Comparison of ENCODE assay signal across 13 cellular contexts in the genomic region with DNA sequence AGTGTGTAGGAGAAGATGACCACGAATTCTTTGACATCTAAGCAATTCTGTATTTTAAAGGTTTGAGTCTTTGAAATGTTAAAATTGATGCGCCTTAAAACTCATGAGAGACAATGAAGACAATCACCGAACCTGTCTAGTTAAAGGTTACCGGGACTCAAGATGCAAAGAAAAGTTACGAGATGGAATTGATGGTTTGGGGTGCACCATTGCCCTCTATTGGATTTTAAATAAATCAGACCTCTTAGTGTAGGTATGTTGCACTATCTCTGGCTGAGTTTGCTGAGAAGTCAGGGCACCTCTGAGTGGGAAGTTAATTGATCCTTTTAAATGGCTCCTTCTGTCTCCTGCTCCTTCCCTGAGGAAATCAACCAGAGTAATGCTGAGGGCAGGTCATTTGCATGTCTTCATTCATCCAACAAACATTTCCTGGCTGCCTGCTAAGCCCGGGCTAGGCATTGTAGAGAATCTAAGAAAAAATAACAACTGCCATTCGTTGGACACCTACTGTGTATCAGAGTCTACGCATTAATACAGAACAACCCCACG. TPM values are rescaled to one million over a fixed set of nuclear protein-coding genes. Genes with fewer than 3 reads are reported as not detected.
DNase-seq lines count a peak whose midpoint lies in the region; ATAC-seq and TF ChIP-seq lines count a peak whose summit lies in the region.
"Had no signal": no experiment of that assay in that cellular context is flagged by ENCODE, and none has a peak within 500 bp of the region (broad histone marks: within the 10 kb centered on the region; RNA-seq: fewer than 3 reads in every experiment).

No MANE protein-coding gene starts in this region.

- ATAC-seq in right cardiac atrium, result no peak
- ATAC-seq: Panc1 had no signal

- DNase-seq in GM12865 (ENCODE audit: low read depth) (peak; percentile 38), OCI-LY7 (ENCODE audit: low spot score) (peak; percentile 39), right cardiac atrium (no peak), NK-92 (lab: John Stamatoyannopoulos, UW; ENCODE audit: unreplicated experiment) (no peak), WERI-Rb-1 (no peak)
- DNase-seq: foreskin melanocyte, HFFc6, NCI-H1436 had no signal

- WGBS in right cardiac atrium, result 63% methylated on average over 9 of the region's 9 CpGs

- no peaks in the 10 kb centered on the region for H4K20me1 ChIP-seq in OCI-LY7 (ENCODE audit: insufficient read depth, low read length)

- no peak overlapping the region for H2AFZ ChIP-seq in OCI-LY7 (ENCODE audit: low read length)

- CTCF ChIA-PET in OCI-LY7 (lab: Charles Lee; ENCODE audit: unreplicated experiment), result no interaction called here

- intact Hi-C loops in OCI-LY7 (cut with micrococcal nuclease; ENCODE audit: unreplicated experiment), result loop anchor here (10.0 kb wide), 1 partner anchor 406 kb away; the partner anchor contains the start of gene RPS19BP1
- intact Hi-C loops in right cardiac atrium (cut with DNase I), result no loop called here

- H3K27ac ChIP-seq in OCI-LY7 (ENCODE audit: low read depth, low read length, poor library complexity, severe bottlenecking) (no peak overlapping the region), iPS-18a (ENCODE audit: low read length) (no peak overlapping the region), right cardiac atrium (ENCODE audit: low read length) (no peak overlapping the region), WERI-Rb-1 (no peak overlapping the region)
- H3K27ac ChIP-seq: HL-60, VCaP had no signal

- no peaks in the 10 kb centered on the region for H3K79me2 ChIP-seq in OCI-LY7 (ENCODE audit: insufficient read depth, low read depth, low read length)

- H3K27me3 ChIP-seq in iPS-18a (ENCODE audit: control insufficient read depth, insufficient read depth, low read length) (no peaks in the 10 kb centered on the region), right cardiac atrium (ENCODE audit: control insufficient read depth, insufficient read depth) (no peaks in the 10 kb centered on the region), WERI-Rb-1 (ENCODE audit: insufficient read depth, low read depth, severe bottlenecking) (no peaks in the 10 kb centered on the region)

- H3K9me3 ChIP-seq in OCI-LY7 (ENCODE audit: low read length) (no peaks in the 10 kb centered on the region), iPS-18a (ENCODE audit: control insufficient read depth, low read depth, low read length) (no peaks in the 10 kb centered on the region), right cardiac atrium (ENCODE audit: control insufficient read depth, low read length) (no peaks in the 10 kb centered on the region), WERI-Rb-1 (ENCODE audit: severe bottlenecking) (no peaks in the 10 kb centered on the region)

- POLR2A ChIA-PET in OCI-LY7 (lab: Charles Lee), result no interaction called here

- no TSS peak for BruUV-seq in OCI-LY7 (replicated peaks; lab: Mats Ljungman, UMichigan)

- no peaks in the 10 kb centered on the region for H3K9me2 ChIP-seq in OCI-LY7 (ENCODE audit: insufficient read depth, low read length)

- H3K36me3 ChIP-seq in OCI-LY7 (ENCODE audit: insufficient read depth, low read length), result no peaks in the 10 kb centered on the region
- no peaks in the 10 kb centered on the region for H3K36me3 ChIP-seq in iPS-18a (ENCODE audit: control insufficient read depth, low read depth, low read length)
- no peaks in the 10 kb centered on the region for H3K36me3 ChIP-seq in WERI-Rb-1

- TF ChIP-seq CTCF in GM12865 (IDR thresholded peaks at IDR 0.05; ENCODE audit: insufficient read depth, low read depth, low read length, missing control alignments) (no peak), OCI-LY7 (conservative IDR thresholded peaks at IDR 0.05; ENCODE audit: low read length) (peak; percentile 67), WERI-Rb-1 (IDR thresholded peaks at IDR 0.05; ENCODE audit: low read depth, low read length) (no peak)

- no peak overlapping the region for H3K9ac ChIP-seq in iPS-18a (ENCODE audit: low read length)

- H3K4me1 ChIP-seq in OCI-LY7 (ENCODE audit: insufficient read depth, low read length, poor library complexity, severe bottlenecking) (peaks cover 25% of the 10 kb centered on the region), iPS-18a (ENCODE audit: control insufficient read depth, low read depth, low read length) (peaks cover 47% of the 10 kb centered on the region), right cardiac atrium (ENCODE audit: control insufficient read depth, insufficient read depth, low read length) (peaks cover 2% of the 10 kb centered on the region)

- H3K4me3 ChIP-seq in GM12865 (ENCODE audit: low read depth, low read length) (no peak overlapping the region), OCI-LY7 (ENCODE audit: low read depth, low read length, poor library complexity, severe bottlenecking) (no peak overlapping the region), iPS-18a (ENCODE audit: low read length) (peak overlapping the region; percentile 23), right cardiac atrium (ENCODE audit: low read length) (no peak overlapping the region), WERI-Rb-1 (ENCODE audit: low read depth, low read length) (no peak overlapping the region)

- no peak overlapping the region for H3K4me2 ChIP-seq in OCI-LY7 (ENCODE audit: low read length)

RNA-seq across cellular contexts. Expression of gene TMA7B, which starts 19.4 kb away (rescaled TPM):
- total RNA-seq in OCI-LY7 (2014; rRNA removed; shearing (Covaris generic)), result not detected in 2 replicates
- total RNA-seq in OCI-LY7 (2022), result not detected in 2 replicates
- total RNA-seq in right cardiac atrium, result under 1 TPM in 1 of 4 donors, not detected in 3; 0.31 TPM
- polyA plus RNA-seq in right cardiac atrium, result 0.09 TPM
- total RNA-seq: HFFc6, mesenteric fat pad had no signal

RNA-seq across cellular contexts. Expression of gene GRAP2, which starts 39.9 kb away (rescaled TPM):
- 0.08 TPM in 1 of 2 replicates, not detected in the other for total RNA-seq in OCI-LY7 (2014; rRNA removed; shearing (Covaris generic))
- total RNA-seq in OCI-LY7 (2022) (not detected in 2 replicates), right cardiac atrium (1 to 10 TPM; 2.0 to 5.5 (median 4.1) TPM)
- 1.6 TPM for polyA plus RNA-seq in right cardiac atrium
- total RNA-seq: HFFc6 had no signal

RNA-seq across cellular contexts. Expression of gene ENTHD1, which starts 47.3 kb away (rescaled TPM):
- not detected in 2 replicates for total RNA-seq in OCI-LY7 (2014; rRNA removed; shearing (Covaris generic))
- total RNA-seq in OCI-LY7 (2022), result not detected in 2 replicates
- total RNA-seq in right cardiac atrium, result not detected
- polyA plus RNA-seq in right cardiac atrium, result 0.02 TPM
- total RNA-seq: HFFc6, mesenteric fat pad had no signal

RNA-seq across cellular contexts. Expression of gene FAM83F, which starts 53.9 kb away (rescaled TPM):
- total RNA-seq in OCI-LY7 (2014; rRNA removed; shearing (Covaris generic)), result not detected in 2 replicates
- total RNA-seq in OCI-LY7 (2022) (not detected in 2 replicates), right cardiac atrium (1 to 10 TPM; 4.3 to 8.5 (median 6.4) TPM)
- 3.6 TPM for polyA plus RNA-seq in right cardiac atrium
- total RNA-seq: HFFc6 had no signal

Comparison
In these comparisons a context has a peak if more than half of its experiments do, and no peak if none do; other contexts are left out.
1. DNase-seq: peak in GM12865 (single experiment) and OCI-LY7 (single experiment); none in right cardiac atrium (0 of 3), NK-92 (single experiment) and WERI-Rb-1 (single experiment).